In the genomic region with DNA sequence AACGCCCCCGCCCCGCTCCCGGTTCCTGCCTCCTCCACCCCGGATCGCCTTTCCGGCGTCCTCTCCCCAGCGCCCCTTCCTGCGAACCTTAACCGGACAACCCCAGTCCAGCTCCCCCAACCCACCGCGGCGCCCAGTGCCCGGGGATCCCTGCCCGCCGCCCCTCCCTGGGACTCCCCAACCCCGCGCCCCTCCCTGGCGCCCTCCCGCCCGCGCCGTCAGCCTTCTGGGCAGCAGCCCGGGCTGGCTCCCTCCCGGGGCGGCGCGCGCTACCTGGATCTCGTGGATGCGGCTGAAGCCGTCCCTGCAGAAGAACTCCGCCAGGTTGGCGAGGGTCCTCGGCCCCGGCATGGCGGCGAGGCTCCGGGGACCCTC, we compare ENCODE assay signal across 9 cellular contexts. TPM values are rescaled to one million over a fixed set of nuclear protein-coding genes. Genes with fewer than 3 reads are reported as not detected.
DNase-seq lines count a peak whose midpoint lies in the region; ATAC-seq and TF ChIP-seq lines count a peak whose summit lies in the region.
"Had no signal": no experiment of that assay in that cellular context is flagged by ENCODE, and none has a peak within 500 bp of the region (broad histone marks: within the 10 kb centered on the region; RNA-seq: fewer than 3 reads in every experiment).

No MANE protein-coding gene starts in this region.

- H3K4me1 ChIP-seq in colonic mucosa (no peaks in the 10 kb centered on the region), mucosa of descending colon (ENCODE audit: low read depth) (peaks cover 12% of the 10 kb centered on the region)

- no peak overlapping the region for H3K9ac ChIP-seq in colonic mucosa (ENCODE audit: low read depth in 2 of 2, low read length in 2 of 2)

- H3K4me3 ChIP-seq in colonic mucosa (peak overlapping the region; percentile 21), mucosa of descending colon (no peak overlapping the region)

- peaks cover 40% of the 10 kb centered on the region for H3K27me3 ChIP-seq in colonic mucosa

- no peak for TF ChIP-seq CTCF in colonic mucosa (IDR thresholded peaks at IDR 0.05)
- TF ChIP-seq CTCF in mucosa of descending colon (IDR thresholded peaks at IDR 0.05) = no peak

- H3K27ac ChIP-seq in colonic mucosa = no peak overlapping the region

- DNase-seq in stimulated activated CD4-positive, alpha-beta T cell treated with anti-CD3 and anti-CD28 coated beads, Interleukin-4, amount 100 ng/mL, for 1 hour = peak; percentile 11
- DNase-seq in stimulated activated CD4-positive, alpha-beta T cell treated with anti-CD3 and anti-CD28 coated beads, Interleukin-2, amount 100 ng/mL, for 48 hours = no peak
- no peak for DNase-seq in colonic mucosa
- DNase-seq in mucosa of descending colon = peak in 1 of 3 donors; percentile 39
- DNase-seq in NCI-H510A treated with DMSO at 0.1 percent for 48 hours (lab: John Stamatoyannopoulos, UW) = no peak
- DNase-seq in central memory CD4-positive, alpha-beta T cell = no peak
- DNase-seq in NOMO-1 (lab: John Stamatoyannopoulos, UW; ENCODE audit: unreplicated experiment in 2 of 2) = no peak
- no peak for DNase-seq in NCI-H446 (lab: John Stamatoyannopoulos, UW)
- DNase-seq: SHP77 had no signal

- peak; percentile 36 for ATAC-seq in mucosa of descending colon

- intact Hi-C loops in colonic mucosa (cut with DNase I) = no loop called here
- intact Hi-C loops in mucosa of descending colon (cut with DNase I, micrococcal nuclease) = no loop called here

- H3K36me3 ChIP-seq in colonic mucosa = no peaks in the 10 kb centered on the region
- H3K36me3 ChIP-seq in mucosa of descending colon (ENCODE audit: low read depth) = no peaks in the 10 kb centered on the region

- H3K9me3 ChIP-seq in colonic mucosa (no peaks in the 10 kb centered on the region), mucosa of descending colon (no peaks in the 10 kb centered on the region)

RNA-seq across cellular contexts. Expression of a gene that starts 0.4 kb away (rescaled TPM):
- total RNA-seq in colonic mucosa (under 1 TPM in 1 of 2 donors, not detected in 1; 0.19 TPM), mucosa of descending colon (under 1 TPM; 0.17 to 0.82 (median 0.63) TPM)
